14 cellular contexts compared by ENCODE assay signal in the genomic region with DNA sequence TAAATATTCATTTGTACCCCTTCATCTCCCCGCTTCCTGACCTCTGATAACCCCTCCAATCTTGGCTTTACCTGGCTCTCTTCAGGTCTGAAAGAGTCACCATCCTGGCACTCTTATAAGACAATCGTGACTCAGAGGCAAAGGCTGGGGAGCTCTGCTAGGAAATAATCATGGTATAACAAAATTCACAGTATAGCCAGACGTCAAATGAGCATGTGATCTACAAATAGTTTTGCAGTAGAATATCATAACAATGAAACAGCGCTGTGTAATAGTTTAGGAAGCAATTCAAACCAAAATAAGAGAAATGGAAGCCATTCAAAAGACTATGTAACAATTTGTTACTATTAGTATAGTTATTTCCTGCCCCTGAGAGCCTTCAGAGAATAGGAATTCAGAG. TPM values are rescaled to one million over a fixed set of nuclear protein-coding genes. Genes with fewer than 3 reads are reported as not detected.
DNase-seq lines count a peak whose midpoint lies in the region; ATAC-seq and TF ChIP-seq lines count a peak whose summit lies in the region.
"Had no signal": no experiment of that assay in that cellular context is flagged by ENCODE, and none has a peak within 500 bp of the region (broad histone marks: within the 10 kb centered on the region; RNA-seq: fewer than 3 reads in every experiment).

No MANE protein-coding gene starts in this region.

- H3K4me1 Mint-ChIP-seq in CD4-positive, alpha-beta T cell (ENCODE audit: low read depth) = peaks cover 8% of the 10 kb centered on the region
- peaks cover 11% of the 10 kb centered on the region for H3K4me1 Mint-ChIP-seq in central memory CD8-positive, alpha-beta T cell
- peaks cover 0 to 12% (median 6%) of the 10 kb centered on the region in 7 donors for H3K4me1 Mint-ChIP-seq in naive thymus-derived CD4-positive, alpha-beta T cell

- H3K18ac ChIP-seq in IMR-90 (ENCODE audit: low read depth, low read length) = no peak overlapping the region

- no peak overlapping the region for H3K56ac ChIP-seq in IMR-90 (ENCODE audit: extremely low read depth, insufficient read depth, low read length)

- 0 out of 2 replicates have a peak overlapping the region, but pooled peaks have one; percentile 78 for H3K14ac ChIP-seq in IMR-90 (replicated peaks; ENCODE audit: low read depth, low read length)

- no peaks in the 10 kb centered on the region for H3K9me3 ChIP-seq in CD4-positive, alpha-beta T cell (ENCODE audit: control insufficient read depth, low read length)
- H3K9me3 ChIP-seq in IMR-90 (ENCODE audit: control insufficient read depth, insufficient read depth, low read length) = no peaks in the 10 kb centered on the region
- no peaks in the 10 kb centered on the region for H3K9me3 ChIP-seq in naive thymus-derived CD4-positive, alpha-beta T cell (ENCODE audit: control insufficient read depth in 2 of 3, low read length in 3 of 3)

- H3K9me1 ChIP-seq in IMR-90 (ENCODE audit: insufficient read depth, low read length) = peaks cover 9% of the 10 kb centered on the region

- no peak overlapping the region for H2BK120ac ChIP-seq in IMR-90 (ENCODE audit: low read depth, low read length)

- H3K79me1 ChIP-seq in IMR-90 (ENCODE audit: low read depth in 1 of 2, low read length in 2 of 2) = no peaks in the 10 kb centered on the region

- intact Hi-C loops in CD4-positive, alpha-beta T cell (cut with DNase I, micrococcal nuclease) = no loop called here
- intact Hi-C loops in IMR-90 (cut with micrococcal nuclease) = no loop called here
- intact Hi-C loops in naive thymus-derived CD4-positive, alpha-beta T cell (cut with micrococcal nuclease) = no loop called here

- CTCF ChIA-PET in CD4-positive, alpha-beta T cell (lab: Charles Lee) = no interaction called here
- CTCF ChIA-PET in IMR-90 (lab: Yijun Ruan, JAX) = no interaction called here
- CTCF ChIA-PET in naive thymus-derived CD4-positive, alpha-beta T cell (lab: Charles Lee) = no interaction called here

- H4K8ac ChIP-seq in IMR-90 (ENCODE audit: low read depth in 2 of 2, low read length in 2 of 2) = 0 out of 4 replicates have a peak overlapping the region, but pooled peaks of 1 of the 2 experiments have one; percentile 35

- no peak overlapping the region for H2BK15ac ChIP-seq in IMR-90 (ENCODE audit: low read depth, low read length)

- no peak overlapping the region for H3K9ac ChIP-seq in IMR-90 (ENCODE audit: low read depth, low read length)

- H2AK9ac ChIP-seq in IMR-90 (replicated peaks; ENCODE audit: low read depth, low read length, poor library complexity) = no peak overlapping the region

- H3K4me2 ChIP-seq in IMR-90 (ENCODE audit: low read depth, low read length) = peak overlapping the region; percentile 97

- TF ChIP-seq CTCF in CD4-positive, alpha-beta T cell (IDR thresholded peaks at IDR 0.05) = no peak
- no peak for TF ChIP-seq CTCF in IMR-90 (conservative IDR thresholded peaks at IDR 0.05; ENCODE audit: low read depth, low read length)

- in situ Hi-C loops in IMR-90 (cut with MboI; ENCODE audit: low sequenced_read_pairs) = no loop called here

- no peaks in the 10 kb centered on the region for H3K27me3 Mint-ChIP-seq in CD4-positive, alpha-beta T cell
- peaks cover 2% of the 10 kb centered on the region for H3K27me3 Mint-ChIP-seq in central memory CD8-positive, alpha-beta T cell
- peaks cover 0 to 7% (median 6%) of the 10 kb centered on the region in 5 donors for H3K27me3 Mint-ChIP-seq in naive thymus-derived CD4-positive, alpha-beta T cell

- no peak overlapping the region for H3K4ac ChIP-seq in IMR-90 (ENCODE audit: low read depth, low read length)

- BruUV-seq in IMR-90 (replicated peaks; lab: Mats Ljungman, UMichigan) = no TSS peak

- peak overlapping the region; percentile 41; the same call in 1 of the 2 replicates for H2BK20ac ChIP-seq in IMR-90 (ENCODE audit: low read depth, low read length)

- no peak for TF ChIP-seq RAD21 in IMR-90 (IDR thresholded peaks at IDR 0.05; ENCODE audit: low read length)

- no peak for TF ChIP-seq POLR2A in IMR-90 (IDR thresholded peaks at IDR 0.05; ENCODE audit: low read depth, low read length)

- dilution Hi-C loops in IMR-90 (cut with HindIII; ENCODE audit: low sequenced_read_pairs, unreplicated experiment) = no loop called here

- 0 out of 2 replicates have a peak overlapping the region, but pooled peaks have one; percentile 42 for H4K5ac ChIP-seq in IMR-90 (ENCODE audit: low read depth, low read length)

- DNase-seq in CD4-positive, alpha-beta T cell = no peak
- DNase-seq in IMR-90 (peak; percentile 91), NCI-H748 treated with DMSO at 0.1 percent for 48 hours (lab: John Stamatoyannopoulos, UW) (no peak)
- no peak for DNase-seq in central memory CD8-positive, alpha-beta T cell (ENCODE audit: low spot score in 2 of 2)
- no peak for DNase-seq in naive thymus-derived CD4-positive, alpha-beta T cell
- DNase-seq: activated CD8-positive, alpha-beta memory T cell treated with anti-CD3 and anti-CD28 coated beads, Interleukin-2, amount 50 U/mL, for 4 hours; NCI-H187 treated with DMSO at 0.1 percent for 48 hours; stimulated activated naive CD8-positive, alpha-beta T cell treated with anti-CD3 and anti-CD28 coated beads, Interleukin-15, Interleukin-2, amounts not matched to agents 100 U/mL and 50 U/mL, for 24 hours had no signal

- H3K23ac ChIP-seq in IMR-90 (ENCODE audit: low read depth, low read length) = no peak overlapping the region

- no peak overlapping the region for H4K91ac ChIP-seq in IMR-90 (ENCODE audit: insufficient read depth, low read depth, low read length)

- H3K27me3 ChIP-seq in CD4-positive, alpha-beta T cell (ENCODE audit: control insufficient read depth, insufficient read depth, low read length) = no peaks in the 10 kb centered on the region
- H3K27me3 ChIP-seq in IMR-90 (ENCODE audit: control insufficient read depth, insufficient read depth, low read length) = no peaks in the 10 kb centered on the region
- no peaks in the 10 kb centered on the region for H3K27me3 ChIP-seq in naive thymus-derived CD4-positive, alpha-beta T cell (ENCODE audit: control insufficient read depth in 2 of 2, insufficient read depth in 2 of 2, low read length in 2 of 2)

- peak overlapping the region; percentile 24; the same call in 1 of the 2 replicates for H3K4me3 ChIP-seq in IMR-90 (ENCODE audit: insufficient read depth, low read depth, low read length)
- no peak overlapping the region for H3K4me3 ChIP-seq in naive thymus-derived CD4-positive, alpha-beta T cell (ENCODE audit: low read length)

- H3K36me3 Mint-ChIP-seq in CD4-positive, alpha-beta T cell (ENCODE audit: low read depth) = no peaks in the 10 kb centered on the region
- no peaks in the 10 kb centered on the region for H3K36me3 Mint-ChIP-seq in central memory CD8-positive, alpha-beta T cell (ENCODE audit: insufficient read depth)
- H3K36me3 Mint-ChIP-seq in naive thymus-derived CD4-positive, alpha-beta T cell = no peaks in the 10 kb centered on the region

- no peak for ATAC-seq in CD4-positive, alpha-beta T cell (ENCODE audit: poor library complexity)
- peak; percentile 82 for ATAC-seq in IMR-90 (ENCODE audit: low read depth)
- ATAC-seq in central memory CD8-positive, alpha-beta T cell (replicated peaks; ENCODE audit: extremely low read depth, poor library complexity, severe bottlenecking) = no peak
- no peak for ATAC-seq in naive thymus-derived CD4-positive, alpha-beta T cell
- ATAC-seq in GM19023 (IDR thresholded peaks at IDR 0.05; ENCODE audit: unreplicated experiment) = no peak
- ATAC-seq in GM19455 (IDR thresholded peaks at IDR 0.05; ENCODE audit: unreplicated experiment) = no peak
- ATAC-seq in HG03457 (IDR thresholded peaks at IDR 0.05; ENCODE audit: unreplicated experiment) = no peak
- ATAC-seq: stimulated activated naive CD8-positive, alpha-beta T cell treated with anti-CD3 and anti-CD28 coated beads, Interleukin-15, Interleukin-2, amounts not matched to agents 100 U/mL and 50 U/mL, for 24 hours had no signal

- peak overlapping the region; percentile 89 for H2BK5ac ChIP-seq in IMR-90 (ENCODE audit: low read depth, low read length, poor library complexity, severe bottlenecking)

- H3K36me3 ChIP-seq in IMR-90 (ENCODE audit: control insufficient read depth, insufficient read depth, low read length) = no peaks in the 10 kb centered on the region
- no peaks in the 10 kb centered on the region for H3K36me3 ChIP-seq in naive thymus-derived CD4-positive, alpha-beta T cell (ENCODE audit: control insufficient read depth in 2 of 3, insufficient read depth in 3 of 3, low read length in 3 of 3)

- peak overlapping the region; percentile 2 for H3K4me3 Mint-ChIP-seq in CD4-positive, alpha-beta T cell
- peak overlapping the region; percentile 26 for H3K4me3 Mint-ChIP-seq in central memory CD8-positive, alpha-beta T cell
- H3K4me3 Mint-ChIP-seq in naive thymus-derived CD4-positive, alpha-beta T cell = peak overlapping the region; percentile 2 to 65 (median 33)
- H3K4me3 Mint-ChIP-seq: nephron had no signal

- no peaks in the 10 kb centered on the region for H4K20me1 ChIP-seq in IMR-90 (ENCODE audit: insufficient read depth, low read length)

- H3K9me3 Mint-ChIP-seq in CD4-positive, alpha-beta T cell = no peaks in the 10 kb centered on the region
- no peaks in the 10 kb centered on the region for H3K9me3 Mint-ChIP-seq in central memory CD8-positive, alpha-beta T cell
- no peaks in the 10 kb centered on the region for H3K9me3 Mint-ChIP-seq in naive thymus-derived CD4-positive, alpha-beta T cell
- H3K9me3 Mint-ChIP-seq: nephron had no signal

- no peak overlapping the region for H3K27ac Mint-ChIP-seq in CD4-positive, alpha-beta T cell
- no peak overlapping the region for H3K27ac Mint-ChIP-seq in central memory CD8-positive, alpha-beta T cell (ENCODE audit: low read depth)
- H3K27ac Mint-ChIP-seq in naive thymus-derived CD4-positive, alpha-beta T cell = peak overlapping the region in 1 of 9 donors; percentile 2
- H3K27ac Mint-ChIP-seq: nephron had no signal

- no peak overlapping the region for H2AK5ac ChIP-seq in IMR-90 (ENCODE audit: low read depth, low read length)

- no peak overlapping the region for H2AFZ ChIP-seq in IMR-90 (replicated peaks; ENCODE audit: low read length, poor library complexity)

- POLR2A ChIA-PET in CD4-positive, alpha-beta T cell (lab: Charles Lee) = no interaction called here
- POLR2A ChIA-PET in IMR-90 (lab: Charles Lee; ENCODE audit: unreplicated experiment) = no interaction called here
- POLR2A ChIA-PET in naive thymus-derived CD4-positive, alpha-beta T cell (lab: Charles Lee) = no interaction called here

- H3K27ac ChIP-seq in CD4-positive, alpha-beta T cell (ENCODE audit: low read depth, low read length) = no peak overlapping the region
- no peak overlapping the region for H3K27ac ChIP-seq in IMR-90 (ENCODE audit: insufficient read depth, low read length)
- no peak overlapping the region for H3K27ac ChIP-seq in naive thymus-derived CD4-positive, alpha-beta T cell (ENCODE audit: low read depth, low read length)

- WGBS in IMR-90 (ENCODE audit: extremely low coverage in 2 of 2, insufficient read length in 1 of 2), 2 experiments = no CpG with 5 or more reads among the region's 4 CpGs

- peaks cover 6% of the 10 kb centered on the region; the same call in 1 of the 2 replicates for H3K4me1 ChIP-seq in IMR-90 (ENCODE audit: control insufficient read depth, insufficient read depth, low read length)
- no peaks in the 10 kb centered on the region for H3K4me1 ChIP-seq in naive thymus-derived CD4-positive, alpha-beta T cell (ENCODE audit: control insufficient read depth in 2 of 2, insufficient read depth in 2 of 2, low read length in 2 of 2)

RNA-seq across cellular contexts. Expression of a gene that starts 34.2 kb away (rescaled TPM):
- not detected for total RNA-seq in CD4-positive, alpha-beta T cell
- not detected in 2 replicates for total RNA-seq in IMR-90 (2012; rRNA removed)
- not detected in 2 replicates for polyA plus RNA-seq in IMR-90 (2012; rRNA removed)
- not detected in 2 replicates for polyA plus RNA-seq in IMR-90 (2012; cell fraction: cytosol; rRNA removed)
- polyA plus RNA-seq in IMR-90 (2012; cell fraction: nucleus; rRNA removed; ENCODE audit: low replicate concordance) = not detected in 2 replicates
- total RNA-seq in naive thymus-derived CD4-positive, alpha-beta T cell = not detected
- polyA plus RNA-seq in naive thymus-derived CD4-positive, alpha-beta T cell = not detected
- total RNA-seq: dermis microvascular lymphatic vessel endothelial cell; T-helper 2 cell treated with Interferon-gamma antibody and Interleukin-4, amounts not matched to agents 100 ng/mL and 5 ng/mL, for 36 hours had no signal
